Comparison of ENCODE assay signal across 9 cellular contexts in genomic region chr4:38503689-38504395, GRCh38.
A peak's percentile ranks its signal among the peaks of the same experiment; 100 is the strongest.
DNase-seq lines count a peak whose midpoint lies in the region; ATAC-seq and TF ChIP-seq lines count a peak whose summit lies in the region.
"Had no signal": no experiment of that assay in that cellular context is flagged by ENCODE, and none has a peak within 500 bp of the region (broad histone marks: within the 10 kb centered on the region; RNA-seq: fewer than 3 reads in every experiment).

No MANE protein-coding gene starts in this region.

- no peaks in the 10 kb centered on the region; the same call in 1 of the 2 replicates for H3K27me3 ChIP-seq in GM06990 (replicated peaks; ENCODE audit: control insufficient read depth, insufficient read depth, low read length)

- intact Hi-C loops in left colon (cut with DNase I, micrococcal nuclease) = no loop called here

- TF ChIP-seq CTCF in GM06990 (IDR thresholded peaks at IDR 0.05; ENCODE audit: insufficient read depth, low read length, poor library complexity, severe bottlenecking) = no peak

- DNase-seq in GM06990 (ENCODE audit: extremely low read depth, insufficient read length) (peak; percentile 78), GM19238 (ENCODE audit: insufficient read length, low spot score) (peak; percentile 23), NCI-H82 treated with DMSO at 0.1 percent for 48 hours (lab: John Stamatoyannopoulos, UW; ENCODE audit: unreplicated experiment) (no peak), T-helper 2 cell (no peak), cerebellar cortex (ENCODE audit: low spot score) (no peak), left colon (no peak)

- no peaks in the 10 kb centered on the region for H3K36me3 ChIP-seq in GM06990 (ENCODE audit: control insufficient read depth, insufficient read depth, low read length)
- H3K36me3 ChIP-seq: thoracic aorta had no signal

- peak overlapping the region; percentile 37 for H3K4me3 ChIP-seq in GM06990 (replicated peaks; ENCODE audit: low read depth, low read length)
- H3K4me3 ChIP-seq: thoracic aorta had no signal

- ATAC-seq in HG02678 (IDR thresholded peaks at IDR 0.05; ENCODE audit: unreplicated experiment) (peak; percentile 89), HG03469 (IDR thresholded peaks at IDR 0.05; ENCODE audit: unreplicated experiment) (peak; percentile 90), left colon (no peak)

Comparison
In these comparisons a context has a peak if more than half of its experiments do, and no peak if none do; other contexts are left out.
1. DNase-seq: peak in GM06990 (single experiment) and GM19238 (single experiment); none in NCI-H82 treated with DMSO at 0.1 percent for 48 hours (single experiment), T-helper 2 cell (0 of 5), cerebellar cortex (single experiment) and left colon (0 of 2).